In genomic region chr10:6202684-6203330, GRCh38 we compare ENCODE assay signal across 1 cellular context.
A peak's percentile ranks its signal among the peaks of the same experiment; 100 is the strongest.
TF ChIP-seq lines count a peak whose summit lies in the region.

TSS of gene PFKFB3 (plus strand) at chr10:6202932. CDS start at chr10:6203261, 329 bp downstream.

TF ChIP-seq in WTC11, 78 proteins besides CTCF, POLR2A, EP300 and RAD21 (continued from another document and continues in another):
- TF ChIP-seq, protein P1, sequence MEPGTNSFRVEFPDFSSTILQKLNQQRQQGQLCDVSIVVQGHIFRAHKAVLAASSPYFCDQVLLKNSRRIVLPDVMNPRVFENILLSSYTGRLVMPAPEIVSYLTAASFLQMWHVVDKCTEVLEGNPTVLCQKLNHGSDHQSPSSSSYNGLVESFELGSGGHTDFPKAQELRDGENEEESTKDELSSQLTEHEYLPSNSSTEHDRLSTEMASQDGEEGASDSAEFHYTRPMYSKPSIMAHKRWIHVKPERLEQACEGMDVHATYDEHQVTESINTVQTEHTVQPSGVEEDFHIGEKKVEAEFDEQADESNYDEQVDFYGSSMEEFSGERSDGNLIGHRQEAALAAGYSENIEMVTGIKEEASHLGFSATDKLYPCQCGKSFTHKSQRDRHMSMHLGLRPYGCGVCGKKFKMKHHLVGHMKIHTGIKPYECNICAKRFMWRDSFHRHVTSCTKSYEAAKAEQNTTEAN (CRISPR knock-in tag; IDR thresholded peaks at IDR 0.05), result peak; percentile 86
- TF ChIP-seq ATF2 (CRISPR knock-in tag; IDR thresholded peaks at IDR 0.05; ENCODE audit: borderline replicate concordance, low read depth) (no peak), GTF2I (CRISPR knock-in tag; conservative IDR thresholded peaks at IDR 0.05) (peak; percentile 70; the same call in 1 of the 2 replicates), AFF4 (CRISPR knock-in tag; IDR thresholded peaks at IDR 0.05; ENCODE audit: borderline replicate concordance) (peak; percentile 54; the same call in 1 of the 2 replicates), CDX4 (CRISPR knock-in tag; IDR thresholded peaks at IDR 0.05; ENCODE audit: borderline replicate concordance) (no peak; the same call in 1 of the 2 replicates), ZNF317 (CRISPR knock-in tag; IDR thresholded peaks at IDR 0.05; ENCODE audit: borderline replicate concordance, low read depth) (no peak), CBFB (CRISPR knock-in tag; IDR thresholded peaks at IDR 0.05; ENCODE audit: low read depth) (peak; percentile 28; the same call in 1 of the 2 replicates), FOXJ3 (CRISPR knock-in tag; IDR thresholded peaks at IDR 0.05; ENCODE audit: borderline replicate concordance) (no peak), NR2C2 (CRISPR knock-in tag; IDR thresholded peaks at IDR 0.05) (no peak), ZNF423 (CRISPR knock-in tag; IDR thresholded peaks at IDR 0.05) (no peak), ZMAT4 (CRISPR knock-in tag; IDR thresholded peaks at IDR 0.05) (peak; percentile 75), ETV6 (CRISPR knock-in tag; IDR thresholded peaks at IDR 0.05) (peak; percentile 78), NFATC4 (CRISPR knock-in tag; IDR thresholded peaks at IDR 0.05) (no peak), KAT7 (CRISPR knock-in tag; IDR thresholded peaks at IDR 0.05; ENCODE audit: borderline replicate concordance) (0 out of 2 replicates have a peak, but pooled peaks have one; percentile 32), MAX (CRISPR knock-in tag; IDR thresholded peaks at IDR 0.05) (peak; percentile 94), PRRX2 (CRISPR knock-in tag; IDR thresholded peaks at IDR 0.05) (peak; percentile 67; the same call in 1 of the 2 replicates), ERG (CRISPR knock-in tag; IDR thresholded peaks at IDR 0.05) (peak; percentile 53; the same call in 1 of the 2 replicates), EMX1 (CRISPR knock-in tag; IDR thresholded peaks at IDR 0.05) (0 out of 2 replicates have a peak, but pooled peaks have one; percentile 33), MLX (CRISPR knock-in tag; IDR thresholded peaks at IDR 0.05) (0 out of 2 replicates have a peak, but pooled peaks have one; percentile 2)
- TF ChIP-seq, protein P2, sequence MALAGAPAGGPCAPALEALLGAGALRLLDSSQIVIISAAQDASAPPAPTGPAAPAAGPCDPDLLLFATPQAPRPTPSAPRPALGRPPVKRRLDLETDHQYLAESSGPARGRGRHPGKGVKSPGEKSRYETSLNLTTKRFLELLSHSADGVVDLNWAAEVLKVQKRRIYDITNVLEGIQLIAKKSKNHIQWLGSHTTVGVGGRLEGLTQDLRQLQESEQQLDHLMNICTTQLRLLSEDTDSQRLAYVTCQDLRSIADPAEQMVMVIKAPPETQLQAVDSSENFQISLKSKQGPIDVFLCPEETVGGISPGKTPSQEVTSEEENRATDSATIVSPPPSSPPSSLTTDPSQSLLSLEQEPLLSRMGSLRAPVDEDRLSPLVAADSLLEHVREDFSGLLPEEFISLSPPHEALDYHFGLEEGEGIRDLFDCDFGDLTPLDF (CRISPR knock-in tag; IDR thresholded peaks at IDR 0.05), result no peak
- TF ChIP-seq, protein P3, sequence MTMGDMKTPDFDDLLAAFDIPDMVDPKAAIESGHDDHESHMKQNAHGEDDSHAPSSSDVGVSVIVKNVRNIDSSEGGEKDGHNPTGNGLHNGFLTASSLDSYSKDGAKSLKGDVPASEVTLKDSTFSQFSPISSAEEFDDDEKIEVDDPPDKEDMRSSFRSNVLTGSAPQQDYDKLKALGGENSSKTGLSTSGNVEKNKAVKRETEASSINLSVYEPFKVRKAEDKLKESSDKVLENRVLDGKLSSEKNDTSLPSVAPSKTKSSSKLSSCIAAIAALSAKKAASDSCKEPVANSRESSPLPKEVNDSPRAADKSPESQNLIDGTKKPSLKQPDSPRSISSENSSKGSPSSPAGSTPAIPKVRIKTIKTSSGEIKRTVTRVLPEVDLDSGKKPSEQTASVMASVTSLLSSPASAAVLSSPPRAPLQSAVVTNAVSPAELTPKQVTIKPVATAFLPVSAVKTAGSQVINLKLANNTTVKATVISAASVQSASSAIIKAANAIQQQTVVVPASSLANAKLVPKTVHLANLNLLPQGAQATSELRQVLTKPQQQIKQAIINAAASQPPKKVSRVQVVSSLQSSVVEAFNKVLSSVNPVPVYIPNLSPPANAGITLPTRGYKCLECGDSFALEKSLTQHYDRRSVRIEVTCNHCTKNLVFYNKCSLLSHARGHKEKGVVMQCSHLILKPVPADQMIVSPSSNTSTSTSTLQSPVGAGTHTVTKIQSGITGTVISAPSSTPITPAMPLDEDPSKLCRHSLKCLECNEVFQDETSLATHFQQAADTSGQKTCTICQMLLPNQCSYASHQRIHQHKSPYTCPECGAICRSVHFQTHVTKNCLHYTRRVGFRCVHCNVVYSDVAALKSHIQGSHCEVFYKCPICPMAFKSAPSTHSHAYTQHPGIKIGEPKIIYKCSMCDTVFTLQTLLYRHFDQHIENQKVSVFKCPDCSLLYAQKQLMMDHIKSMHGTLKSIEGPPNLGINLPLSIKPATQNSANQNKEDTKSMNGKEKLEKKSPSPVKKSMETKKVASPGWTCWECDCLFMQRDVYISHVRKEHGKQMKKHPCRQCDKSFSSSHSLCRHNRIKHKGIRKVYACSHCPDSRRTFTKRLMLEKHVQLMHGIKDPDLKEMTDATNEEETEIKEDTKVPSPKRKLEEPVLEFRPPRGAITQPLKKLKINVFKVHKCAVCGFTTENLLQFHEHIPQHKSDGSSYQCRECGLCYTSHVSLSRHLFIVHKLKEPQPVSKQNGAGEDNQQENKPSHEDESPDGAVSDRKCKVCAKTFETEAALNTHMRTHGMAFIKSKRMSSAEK (CRISPR knock-in tag; IDR thresholded peaks at IDR 0.05; ENCODE audit: borderline replicate concordance), result no peak
- TF ChIP-seq, protein P4, sequence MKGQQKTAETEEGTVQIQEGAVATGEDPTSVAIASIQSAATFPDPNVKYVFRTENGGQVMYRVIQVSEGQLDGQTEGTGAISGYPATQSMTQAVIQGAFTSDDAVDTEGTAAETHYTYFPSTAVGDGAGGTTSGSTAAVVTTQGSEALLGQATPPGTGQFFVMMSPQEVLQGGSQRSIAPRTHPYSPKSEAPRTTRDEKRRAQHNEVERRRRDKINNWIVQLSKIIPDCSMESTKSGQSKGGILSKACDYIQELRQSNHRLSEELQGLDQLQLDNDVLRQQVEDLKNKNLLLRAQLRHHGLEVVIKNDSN (CRISPR knock-in tag; IDR thresholded peaks at IDR 0.05), result peak; percentile 73
- TF ChIP-seq, protein P5, sequence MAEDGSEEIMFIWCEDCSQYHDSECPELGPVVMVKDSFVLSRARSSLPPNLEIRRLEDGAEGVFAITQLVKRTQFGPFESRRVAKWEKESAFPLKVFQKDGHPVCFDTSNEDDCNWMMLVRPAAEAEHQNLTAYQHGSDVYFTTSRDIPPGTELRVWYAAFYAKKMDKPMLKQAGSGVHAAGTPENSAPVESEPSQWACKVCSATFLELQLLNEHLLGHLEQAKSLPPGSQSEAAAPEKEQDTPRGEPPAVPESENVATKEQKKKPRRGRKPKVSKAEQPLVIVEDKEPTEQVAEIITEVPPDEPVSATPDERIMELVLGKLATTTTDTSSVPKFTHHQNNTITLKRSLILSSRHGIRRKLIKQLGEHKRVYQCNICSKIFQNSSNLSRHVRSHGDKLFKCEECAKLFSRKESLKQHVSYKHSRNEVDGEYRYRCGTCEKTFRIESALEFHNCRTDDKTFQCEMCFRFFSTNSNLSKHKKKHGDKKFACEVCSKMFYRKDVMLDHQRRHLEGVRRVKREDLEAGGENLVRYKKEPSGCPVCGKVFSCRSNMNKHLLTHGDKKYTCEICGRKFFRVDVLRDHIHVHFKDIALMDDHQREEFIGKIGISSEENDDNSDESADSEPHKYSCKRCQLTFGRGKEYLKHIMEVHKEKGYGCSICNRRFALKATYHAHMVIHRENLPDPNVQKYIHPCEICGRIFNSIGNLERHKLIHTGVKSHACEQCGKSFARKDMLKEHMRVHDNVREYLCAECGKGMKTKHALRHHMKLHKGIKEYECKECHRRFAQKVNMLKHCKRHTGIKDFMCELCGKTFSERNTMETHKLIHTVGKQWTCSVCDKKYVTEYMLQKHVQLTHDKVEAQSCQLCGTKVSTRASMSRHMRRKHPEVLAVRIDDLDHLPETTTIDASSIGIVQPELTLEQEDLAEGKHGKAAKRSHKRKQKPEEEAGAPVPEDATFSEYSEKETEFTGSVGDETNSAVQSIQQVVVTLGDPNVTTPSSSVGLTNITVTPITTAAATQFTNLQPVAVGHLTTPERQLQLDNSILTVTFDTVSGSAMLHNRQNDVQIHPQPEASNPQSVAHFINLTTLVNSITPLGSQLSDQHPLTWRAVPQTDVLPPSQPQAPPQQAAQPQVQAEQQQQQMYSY (CRISPR knock-in tag; IDR thresholded peaks at IDR 0.05), result no peak
